Comparison of ENCODE assay signal across 21 cellular contexts in the genomic region with DNA sequence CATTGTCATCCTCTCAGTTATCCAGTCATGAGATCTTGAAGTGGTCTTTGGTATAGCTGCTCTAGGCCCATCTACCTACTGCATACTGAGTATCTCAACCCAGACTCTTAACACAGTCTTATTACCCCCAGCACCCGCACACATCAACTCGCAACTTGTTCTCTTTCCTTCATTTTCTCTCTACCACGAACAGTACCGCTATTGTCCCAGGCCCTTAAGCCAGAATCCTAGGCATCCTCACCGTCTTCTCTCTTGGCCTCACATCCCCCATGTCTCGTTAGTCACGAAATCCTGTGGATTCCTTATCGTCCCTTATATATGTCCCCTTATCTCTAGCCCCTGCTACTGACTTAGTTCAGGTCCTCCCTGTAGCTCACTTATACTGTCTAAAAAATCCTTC.
"Had no signal": no experiment of that assay in that cellular context is flagged by ENCODE, and none has a peak within 500 bp of the region (broad histone marks: within the 10 kb centered on the region; RNA-seq: fewer than 3 reads in every experiment).

No MANE protein-coding gene starts in this region.

- H3K27ac Mint-ChIP-seq: activated CD4-positive, alpha-beta T cell treated with anti-CD3 and anti-CD28 coated beads, Interleukin-2, amount 10 ng/mL, durations not matched to agents 24 days and 14 days; activated CD8-positive, alpha-beta T cell treated with anti-CD3 and anti-CD28 coated beads, Interleukin-2, amount 10 ng/mL, durations not matched to agents 7 days and 5 days; activated naive CD8-positive, alpha-beta T cell treated with anti-CD3 and anti-CD28 coated beads for 36 hours; activated T-cell treated with anti-CD3 and anti-CD28 coated beads, Interleukin-2, amount 50 U/mL, for 24 hours had no signal

- DNase-seq: activated CD4-positive, alpha-beta T cell treated with anti-CD3 and anti-CD28 coated beads, Interleukin-2, amount 10 ng/mL, durations not matched to agents 24 days and 14 days; activated CD4-positive, alpha-beta T cell treated with anti-CD3 and anti-CD28 coated beads, Interleukin-2, amount 50 U/mL, for 48 hours; activated CD4-positive, CD25-positive, alpha-beta regulatory T cell; activated CD8-positive, alpha-beta T cell treated with anti-CD3 and anti-CD28 coated beads, Interleukin-2, amount 10 ng/mL, durations not matched to agents 7 days and 5 days; activated naive CD4-positive, alpha-beta T cell treated with anti-CD3 and anti-CD28 coated beads, Interleukin-2, amount 50 U/mL, for 16 hours; activated naive CD8-positive, alpha-beta T cell treated with anti-CD3 and anti-CD28 coated beads for 36 hours; activated T-cell treated with anti-CD3 and anti-CD28 coated beads, Interleukin-2, amount 50 U/mL, for 24 hours; amniotic stem cell; NCI-H1092 treated with DMSO at 0.1 percent for 48 hours; NCI-H1417 treated with DMSO at 0.1 percent for 48 hours; NCI-H187 treated with DMSO at 0.1 percent for 48 hours; NCI-H2081; NCI-H226; NCI-H524 treated with DMSO at 0.1 percent for 48 hours; SHP77; T1000; WERI-Rb-1 had no signal

- H3K9me3 Mint-ChIP-seq: activated CD4-positive, alpha-beta T cell treated with anti-CD3 and anti-CD28 coated beads, Interleukin-2, amount 10 ng/mL, durations not matched to agents 24 days and 14 days; activated naive CD8-positive, alpha-beta T cell treated with anti-CD3 and anti-CD28 coated beads for 36 hours; activated T-cell treated with anti-CD3 and anti-CD28 coated beads, Interleukin-2, amount 50 U/mL, for 24 hours had no signal

- H3K4me1 Mint-ChIP-seq: activated CD4-positive, alpha-beta T cell treated with anti-CD3 and anti-CD28 coated beads, Interleukin-2, amount 10 ng/mL, durations not matched to agents 24 days and 14 days; activated naive CD8-positive, alpha-beta T cell treated with anti-CD3 and anti-CD28 coated beads for 36 hours had no signal

- ATAC-seq: activated CD8-positive, alpha-beta T cell treated with anti-CD3 and anti-CD28 coated beads, Interleukin-2, amount 10 ng/mL, durations not matched to agents 7 days and 5 days; Panc1 had no signal

- H3K27ac ChIP-seq: ascending aorta, SJCRH30, SK-N-MC, WERI-Rb-1 had no signal

- H3K4me3 Mint-ChIP-seq: activated CD4-positive, alpha-beta T cell treated with anti-CD3 and anti-CD28 coated beads, Interleukin-2, amount 10 ng/mL, durations not matched to agents 24 days and 14 days; activated CD8-positive, alpha-beta T cell treated with anti-CD3 and anti-CD28 coated beads, Interleukin-2, amount 10 ng/mL, durations not matched to agents 7 days and 5 days; activated naive CD8-positive, alpha-beta T cell treated with anti-CD3 and anti-CD28 coated beads for 36 hours; activated T-cell treated with anti-CD3 and anti-CD28 coated beads, Interleukin-2, amount 50 U/mL, for 24 hours had no signal
